8 cellular contexts compared by ENCODE assay signal in the genomic region with DNA sequence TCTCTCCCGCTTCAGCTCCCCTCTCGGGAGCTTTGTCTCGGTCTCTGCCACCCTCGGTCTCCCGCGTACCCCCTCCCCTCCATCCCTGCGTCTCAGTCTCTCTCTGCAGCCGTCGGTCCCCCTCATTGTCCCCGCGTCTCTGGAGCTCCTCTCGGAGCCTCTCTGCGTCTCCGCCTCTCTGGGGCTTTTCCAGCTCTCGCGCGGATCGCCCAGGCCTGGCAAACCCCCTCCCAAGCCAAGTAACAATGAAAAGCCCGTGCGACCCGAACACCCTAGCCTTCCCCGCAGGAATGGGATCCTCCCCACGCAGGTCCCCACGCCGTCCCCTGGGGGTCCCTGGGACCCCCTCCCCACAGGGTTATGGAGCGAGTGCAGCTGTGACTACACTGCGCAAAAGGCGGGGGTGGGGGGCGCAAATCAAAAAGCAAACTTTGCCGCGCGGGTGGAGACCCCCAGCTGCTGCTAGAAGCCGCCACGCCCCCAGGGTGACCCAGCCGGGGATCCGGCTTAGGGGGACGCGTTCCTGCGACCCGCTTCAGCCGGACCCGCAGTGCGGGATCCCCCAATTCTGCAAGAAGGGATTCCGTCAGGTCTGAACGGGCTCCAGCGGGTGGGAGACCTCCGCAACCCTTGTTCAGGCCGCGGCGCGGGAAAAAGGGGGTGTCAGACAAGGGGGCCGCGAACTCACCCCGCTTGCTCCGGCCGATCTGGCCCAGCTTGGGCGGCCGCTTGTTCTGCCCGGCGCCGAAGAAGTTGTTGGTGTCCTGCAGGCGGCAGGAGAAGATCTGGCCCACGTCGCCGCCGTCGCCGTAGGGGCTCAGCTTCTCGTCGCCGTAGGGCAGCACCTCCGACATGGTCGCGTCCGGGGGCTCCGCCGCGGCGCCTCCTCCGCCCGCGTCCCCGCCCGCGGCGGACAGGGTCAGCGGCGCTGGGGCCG. TPM values are rescaled to one million over a fixed set of nuclear protein-coding genes. Genes with fewer than 3 reads are reported as not detected.
DNase-seq lines count a peak whose midpoint lies in the region; ATAC-seq, FAIRE-seq and TF ChIP-seq lines count a peak whose summit lies in the region.

No MANE protein-coding gene starts in this region.

- H3K27me3 Mint-ChIP-seq in activated CD4-positive, alpha-beta T cell treated with anti-CD3 and anti-CD28 coated beads, Interleukin-2, amount 10 ng/mL, durations not matched to agents 24 days and 14 days: peaks cover 81% of the 10 kb centered on the region

- TF ChIP-seq POLR2A in GM12892 (IDR thresholded peaks at IDR 0.05; ENCODE audit: low read depth, low read length): no peak

- H3K36me3 Mint-ChIP-seq in activated CD4-positive, alpha-beta T cell treated with anti-CD3 and anti-CD28 coated beads, Interleukin-2, amount 10 ng/mL, durations not matched to agents 24 days and 14 days (ENCODE audit: low read depth): peaks cover 2% of the 10 kb centered on the region

- intact Hi-C loops in activated CD4-positive, alpha-beta T cell treated with anti-CD3 and anti-CD28 coated beads, Interleukin-2, amount 10 ng/mL, durations not matched to agents 24 days and 14 days (cut with micrococcal nuclease): no loop called here
- intact Hi-C loops in ascending aorta (cut with DNase I): no loop called here

- dilution Hi-C loops in keratinocyte (cut with MboI; ENCODE audit: extremely low pct_ligation_motif_present, low sequenced_read_pairs): no loop called here

- no peaks in the 10 kb centered on the region for H3K9me3 ChIP-seq in ascending aorta
- no peaks in the 10 kb centered on the region for H3K9me3 ChIP-seq in keratinocyte (ENCODE audit: control insufficient read depth, low read depth, low read length)
- H3K9me3 ChIP-seq in stomach smooth muscle (ENCODE audit: control insufficient read depth in 2 of 2, low read length in 2 of 2): no peaks in the 10 kb centered on the region

- H4K20me1 ChIP-seq in keratinocyte (ENCODE audit: control insufficient read depth, extremely low read depth, insufficient read depth, low read length): peaks cover 18% of the 10 kb centered on the region

- no peak overlapping the region for H2AFZ ChIP-seq in keratinocyte (ENCODE audit: control insufficient read depth, low read length)

- peak overlapping the region; percentile 70 to 75 for H3K4me3 ChIP-seq in ascending aorta
- peak overlapping the region; percentile 78 to 96 (median 85) for H3K4me3 ChIP-seq in keratinocyte (ENCODE audit: control insufficient read depth in 2 of 3, extremely low read depth in 1 of 3, insufficient read depth in 2 of 3, low read depth in 1 of 3, low read length in 3 of 3)
- peak overlapping the region; percentile 71 to 85 for H3K4me3 ChIP-seq in stomach smooth muscle (ENCODE audit: low read length in 2 of 2)

- peak overlapping the region; percentile 73 for H3K4me3 Mint-ChIP-seq in activated CD4-positive, alpha-beta T cell treated with anti-CD3 and anti-CD28 coated beads, Interleukin-2, amount 10 ng/mL, durations not matched to agents 24 days and 14 days

- TF ChIP-seq CTCF in ascending aorta (IDR thresholded peaks at IDR 0.05) (no peak), keratinocyte (optimal IDR thresholded peaks at IDR 0.05 in 1 of 3, IDR thresholded peaks at IDR 0.05 in 1 of 3, conservative IDR thresholded peaks at IDR 0.05 in 1 of 3; ENCODE audit: extremely low read depth in 1 of 3, insufficient read depth in 2 of 3, low read length in 3 of 3) (no peak)

- H3K9me3 Mint-ChIP-seq in activated CD4-positive, alpha-beta T cell treated with anti-CD3 and anti-CD28 coated beads, Interleukin-2, amount 10 ng/mL, durations not matched to agents 24 days and 14 days: no peaks in the 10 kb centered on the region

- FAIRE-seq in keratinocyte (lab: Jason Lieb, UNC) (no peak), GM12892 (lab: Jason Lieb, UNC) (no peak)

- no peak for ATAC-seq in GM21825 (IDR thresholded peaks at IDR 0.05; ENCODE audit: unreplicated experiment)

- H3K4me1 ChIP-seq in ascending aorta (peaks cover 8 to 15% of the 10 kb centered on the region in 2 donors), keratinocyte (ENCODE audit: control insufficient read depth, extremely low read depth, insufficient read depth, low read length) (peaks cover 29% of the 10 kb centered on the region), stomach smooth muscle (ENCODE audit: control insufficient read depth, insufficient read depth, low read length) (peaks cover 27% of the 10 kb centered on the region)

- peak overlapping the region; percentile 94 for H3K9ac ChIP-seq in keratinocyte (ENCODE audit: control insufficient read depth, extremely low read depth, insufficient read depth, low read length)
- H3K9ac ChIP-seq in stomach smooth muscle (ENCODE audit: low read length in 2 of 2): peak overlapping the region; percentile 52 to 64

- H3K4me2 ChIP-seq in keratinocyte (ENCODE audit: control insufficient read depth, extremely low read depth, insufficient read depth, low read depth, low read length): peak overlapping the region; percentile 70

- peaks cover 24% of the 10 kb centered on the region for H3K79me2 ChIP-seq in keratinocyte (ENCODE audit: control insufficient read depth, insufficient read depth, low read length)

- H3K4me1 Mint-ChIP-seq in activated CD4-positive, alpha-beta T cell treated with anti-CD3 and anti-CD28 coated beads, Interleukin-2, amount 10 ng/mL, durations not matched to agents 24 days and 14 days: peaks cover 9% of the 10 kb centered on the region

- H3K27ac ChIP-seq in ascending aorta: no peak overlapping the region
- H3K27ac ChIP-seq in keratinocyte (ENCODE audit: control insufficient read depth, insufficient read depth, low read length): peak overlapping the region; percentile 90
- peak overlapping the region; percentile 24 for H3K27ac ChIP-seq in stomach smooth muscle (ENCODE audit: low read length)

- no peak for DNase-seq in activated CD4-positive, alpha-beta T cell treated with anti-CD3 and anti-CD28 coated beads, Interleukin-2, amount 10 ng/mL, durations not matched to agents 24 days and 14 days
- DNase-seq in activated CD4-positive, alpha-beta T cell treated with anti-CD3 and anti-CD28 coated beads for 1 hour: no peak
- no peak for DNase-seq in ascending aorta (ENCODE audit: low spot score in 2 of 2)
- no peak for DNase-seq in keratinocyte (ENCODE audit: low read depth, low spot score)
- DNase-seq in GM12892 (ENCODE audit: insufficient read length): no peak
- DNase-seq in activated CD4-positive, CD25-positive, alpha-beta regulatory T cell (lab: John Stamatoyannopoulos, UW): no peak

- peaks cover 3% of the 10 kb centered on the region for H3K9me1 ChIP-seq in keratinocyte (ENCODE audit: control insufficient read depth, extremely low read depth, insufficient read depth, low read length)

- H3K36me3 ChIP-seq in ascending aorta (no peaks in the 10 kb centered on the region), keratinocyte (ENCODE audit: control insufficient read depth in 2 of 2, extremely low read depth in 1 of 2, insufficient read depth in 2 of 2, low read length in 2 of 2) (no peaks in the 10 kb centered on the region), stomach smooth muscle (ENCODE audit: control insufficient read depth in 2 of 2, insufficient read depth in 2 of 2, low read length in 2 of 2) (no peaks in the 10 kb centered on the region)

- H3K27me3 ChIP-seq in ascending aorta (no peaks in the 10 kb centered on the region), keratinocyte (ENCODE audit: control insufficient read depth, extremely low read depth, insufficient read depth, low read length) (no peaks in the 10 kb centered on the region), stomach smooth muscle (ENCODE audit: control insufficient read depth in 1 of 2, insufficient read depth in 2 of 2, low read length in 2 of 2) (no peaks in the 10 kb centered on the region)

- H3K27ac Mint-ChIP-seq in activated CD4-positive, alpha-beta T cell treated with anti-CD3 and anti-CD28 coated beads, Interleukin-2, amount 10 ng/mL, durations not matched to agents 24 days and 14 days: no peak overlapping the region

RNA-seq across cellular contexts. Expression of a gene that starts 1.2 kb away (rescaled TPM):
- 1.3 and 1.8 TPM in 2 replicates for total RNA-seq in activated CD4-positive, alpha-beta T cell treated with anti-CD3 and anti-CD28 coated beads, Interleukin-2, amount 10 ng/mL, durations not matched to agents 24 days and 14 days
- total RNA-seq in ascending aorta: 1.9 TPM
- 17.3 to 49.8 TPM (median 46.0 TPM) in 3 replicates for polyA plus RNA-seq in keratinocyte
- polyA plus RNA-seq in keratinocyte (2011; ENCODE audit: low read depth): 106 TPM
- 43.1 and 64.9 TPM in 2 replicates for polyA plus RNA-seq in keratinocyte (2011; cell fraction: cytosol; rRNA removed)
- 12.8 and 20.0 TPM in 2 replicates for polyA plus RNA-seq in keratinocyte (2011; cell fraction: nucleus; rRNA removed)
- 78.2 and 78.6 TPM in 2 replicates for polyA plus RNA-seq in keratinocyte (2012; ENCODE audit: low replicate concordance)
- 3.5 to 36.2 TPM (median 12.1 TPM) in 3 replicates for polyA minus RNA-seq in keratinocyte
- polyA minus RNA-seq in keratinocyte (2011; cell fraction: cytosol; rRNA and poly(A)+ RNA removed): 31.1 TPM
- 2.8 and 6.6 TPM in 2 replicates for polyA minus RNA-seq in keratinocyte (2011; cell fraction: nucleus; rRNA and poly(A)+ RNA removed)
- not detected for polyA plus RNA-seq in GM12892 (2012; ENCODE audit: missing spikeins)

RNA-seq across cellular contexts. Expression of a gene that starts 23.2 kb away (rescaled TPM):
- 19.1 and 19.4 TPM in 2 replicates for total RNA-seq in activated CD4-positive, alpha-beta T cell treated with anti-CD3 and anti-CD28 coated beads, Interleukin-2, amount 10 ng/mL, durations not matched to agents 24 days and 14 days
- 34.7 TPM for total RNA-seq in ascending aorta
- polyA plus RNA-seq in keratinocyte: 28.2 to 41.8 TPM (median 40.4 TPM) in 3 replicates
- 8.4 TPM for polyA plus RNA-seq in keratinocyte (2011; ENCODE audit: low read depth)
- polyA plus RNA-seq in keratinocyte (2011; cell fraction: cytosol; rRNA removed): 18.9 and 20.8 TPM in 2 replicates
- polyA plus RNA-seq in keratinocyte (2011; cell fraction: nucleus; rRNA removed): 56.1 and 60.2 TPM in 2 replicates
- 33.5 and 38.1 TPM in 2 replicates for polyA plus RNA-seq in keratinocyte (2012; ENCODE audit: low replicate concordance)
- polyA minus RNA-seq in keratinocyte: 30.2 to 60.4 TPM (median 43.3 TPM) in 3 replicates
- polyA minus RNA-seq in keratinocyte (2011; cell fraction: cytosol; rRNA and poly(A)+ RNA removed): 39.5 TPM
- polyA minus RNA-seq in keratinocyte (2011; cell fraction: nucleus; rRNA and poly(A)+ RNA removed): 44.6 and 48.6 TPM in 2 replicates
- 9.3 TPM for polyA plus RNA-seq in GM12892 (2012; ENCODE audit: missing spikeins)

Comparison
In these comparisons a context has a peak if more than half of its experiments do, and no peak if none do; other contexts are left out.
1. H3K27ac ChIP-seq: peak in keratinocyte (single experiment) and stomach smooth muscle (single experiment); none in ascending aorta (0 of 2).
2. Peak in every context shown above with its lines, with median percentiles within 50 percentile points of each other: H3K4me3 ChIP-seq.